In genomic region chr3:129356756-129357425, GRCh38 we compare ENCODE assay signal across 21 cellular contexts.
"Had no signal": no experiment of that assay in that cellular context is flagged by ENCODE, and none has a peak within 500 bp of the region (broad histone marks: within the 10 kb centered on the region; RNA-seq: fewer than 3 reads in every experiment).

No MANE protein-coding gene starts in this region.

- H3K27ac Mint-ChIP-seq: activated B cell treated with CpG ODN at 0.5 μM for 24 hours; activated CD4-positive, alpha-beta memory T cell treated with anti-CD3 and anti-CD28 coated beads, Interleukin-2, amount 10 ng/mL, durations not matched to agents 7 days and 5 days; activated CD4-positive, alpha-beta T cell treated with anti-CD3 and anti-CD28 coated beads, Interleukin-2, amount 10 ng/mL, durations not matched to agents 7 days and 5 days; activated naive CD4-positive, alpha-beta T cell treated with anti-CD3 and anti-CD28 coated beads for 36 hours; activated naive CD8-positive, alpha-beta T cell; activated T-helper 17 cell treated with anti-CD3 and anti-CD28 coated beads, Interleukin-2, amount 50 U/mL, for 72 hours; T-cell had no signal

- DNase-seq: activated B cell treated with CpG ODN at 0.5 μM for 24 hours; activated CD4-positive, alpha-beta memory T cell treated with anti-CD3 and anti-CD28 coated beads, Interleukin-2, amount 10 ng/mL, durations not matched to agents 7 days and 5 days; activated CD4-positive, alpha-beta T cell treated with anti-CD3 and anti-CD28 coated beads, Interleukin-2, amount 10 ng/mL, durations not matched to agents 7 days and 5 days; activated gamma-delta T cell; activated naive CD4-positive, alpha-beta T cell treated with anti-CD3 and anti-CD28 coated beads for 36 hours; activated T-cell treated with anti-CD3 and anti-CD28 coated beads for 4 hours; activated T-cell treated with anti-CD3 and anti-CD28 coated beads, Interleukin-2, amount 50 U/mL, for 48 hours; caudate nucleus; MM.1S; NCI-H1105; NCI-H1436; NCI-H1694 treated with DMSO at 0.1 percent for 48 hours; NCI-H2029 treated with DMSO at 0.1 percent for 48 hours; NCI-H524; PC-9; SIG-M5; T-cell; T-helper 2 cell; T1000 had no signal

- H3K27me3 Mint-ChIP-seq: activated CD4-positive, alpha-beta memory T cell treated with anti-CD3 and anti-CD28 coated beads, Interleukin-2, amount 10 ng/mL, durations not matched to agents 7 days and 5 days; activated CD4-positive, alpha-beta T cell treated with anti-CD3 and anti-CD28 coated beads, Interleukin-2, amount 10 ng/mL, durations not matched to agents 7 days and 5 days; activated naive CD8-positive, alpha-beta T cell; activated T-helper 17 cell treated with anti-CD3 and anti-CD28 coated beads, Interleukin-2, amount 50 U/mL, for 72 hours had no signal

- H3K36me3 Mint-ChIP-seq: activated naive CD8-positive, alpha-beta T cell; T-cell had no signal

- H3K4me1 Mint-ChIP-seq: activated B cell treated with CpG ODN at 0.5 μM for 24 hours; activated CD4-positive, alpha-beta memory T cell treated with anti-CD3 and anti-CD28 coated beads, Interleukin-2, amount 10 ng/mL, durations not matched to agents 7 days and 5 days; activated CD4-positive, alpha-beta T cell treated with anti-CD3 and anti-CD28 coated beads, Interleukin-2, amount 10 ng/mL, durations not matched to agents 7 days and 5 days; activated T-helper 17 cell treated with anti-CD3 and anti-CD28 coated beads, Interleukin-2, amount 50 U/mL, for 72 hours; T-cell had no signal

- H3K9me3 Mint-ChIP-seq: activated B cell treated with CpG ODN at 0.5 μM for 24 hours; activated CD4-positive, alpha-beta memory T cell treated with anti-CD3 and anti-CD28 coated beads, Interleukin-2, amount 10 ng/mL, durations not matched to agents 7 days and 5 days; activated CD4-positive, alpha-beta T cell treated with anti-CD3 and anti-CD28 coated beads, Interleukin-2, amount 10 ng/mL, durations not matched to agents 7 days and 5 days; activated naive CD4-positive, alpha-beta T cell treated with anti-CD3 and anti-CD28 coated beads for 36 hours; activated T-helper 17 cell treated with anti-CD3 and anti-CD28 coated beads, Interleukin-2, amount 50 U/mL, for 72 hours; T-cell had no signal

- H3K4me3 Mint-ChIP-seq: activated B cell treated with CpG ODN at 0.5 μM for 24 hours; activated CD4-positive, alpha-beta memory T cell treated with anti-CD3 and anti-CD28 coated beads, Interleukin-2, amount 10 ng/mL, durations not matched to agents 7 days and 5 days; activated CD4-positive, alpha-beta T cell treated with anti-CD3 and anti-CD28 coated beads, Interleukin-2, amount 10 ng/mL, durations not matched to agents 7 days and 5 days; activated naive CD4-positive, alpha-beta T cell treated with anti-CD3 and anti-CD28 coated beads for 36 hours; activated naive CD8-positive, alpha-beta T cell; activated T-helper 17 cell treated with anti-CD3 and anti-CD28 coated beads, Interleukin-2, amount 50 U/mL, for 72 hours; T-cell had no signal

- ATAC-seq: activated T-helper 17 cell treated with anti-CD3 and anti-CD28 coated beads, Interleukin-2, amount 50 U/mL, for 72 hours; T-cell had no signal
